Comparison of ENCODE assay signal across 8 cellular contexts in genomic region chr9:124415852-124416484, GRCh38. TPM values are rescaled to one million over a fixed set of nuclear protein-coding genes. Genes with fewer than 3 reads are reported as not detected.
DNase-seq lines count a peak whose midpoint lies in the region; ATAC-seq and TF ChIP-seq lines count a peak whose summit lies in the region.

No MANE protein-coding gene starts in this region.

- CTCF ChIA-PET in Caco-2 (lab: Charles Lee) = no interaction called here

- peaks cover 11% of the 10 kb centered on the region for H3K4me1 Mint-ChIP-seq in Caco-2 (ENCODE audit: low read depth, unreplicated experiment)
- peaks cover 16% of the 10 kb centered on the region for H3K4me1 Mint-ChIP-seq in dendritic cell treated with granulocyte-macrophage colony-stimulating factor and Interleukin-4, amounts not matched to agents 40 ng/mL and 50 ng/mL, for 4 days (ENCODE audit: low read depth)

- POLR2A ChIA-PET in Caco-2 (lab: Charles Lee) = no interaction called here

- H3K36me3 Mint-ChIP-seq in Caco-2 (ENCODE audit: insufficient read depth, unreplicated experiment) = peaks cover 49% of the 10 kb centered on the region
- H3K36me3 Mint-ChIP-seq in dendritic cell treated with granulocyte-macrophage colony-stimulating factor and Interleukin-4, amounts not matched to agents 40 ng/mL and 50 ng/mL, for 4 days (ENCODE audit: low read depth) = peaks cover 44% of the 10 kb centered on the region

- H3K4me1 ChIP-seq in Caco-2 (peaks cover 10% of the 10 kb centered on the region; the same call in 1 of the 2 replicates), neutrophil (ENCODE audit: control insufficient read depth in 1 of 2, insufficient read depth in 1 of 2, low read depth in 1 of 2, low read length in 1 of 2) (peaks cover 12 to 20% of the 10 kb centered on the region in 2 experiments)

- H3K27me3 Mint-ChIP-seq in Caco-2 (ENCODE audit: insufficient read depth, unreplicated experiment) = no peaks in the 10 kb centered on the region
- peaks cover 2% of the 10 kb centered on the region for H3K27me3 Mint-ChIP-seq in dendritic cell treated with granulocyte-macrophage colony-stimulating factor and Interleukin-4, amounts not matched to agents 40 ng/mL and 50 ng/mL, for 4 days

- no peaks in the 10 kb centered on the region for H3K9me3 Mint-ChIP-seq in Caco-2 (ENCODE audit: unreplicated experiment)
- H3K9me3 Mint-ChIP-seq in dendritic cell treated with granulocyte-macrophage colony-stimulating factor and Interleukin-4, amounts not matched to agents 40 ng/mL and 50 ng/mL, for 4 days = no peaks in the 10 kb centered on the region

- H3K4me3 ChIP-seq in Caco-2 (ENCODE audit: low read depth, low read length) (peak overlapping the region; percentile 1; the same call in 1 of the 2 replicates), LNCaP clone FGC (ENCODE audit: low read depth, low read length) (peak overlapping the region; percentile 89; the same call in 1 of the 2 replicates), neutrophil (ENCODE audit: low read depth in 1 of 2, low read length in 1 of 2) (peak overlapping the region; percentile 70 to 77)

- H3K9me3 ChIP-seq in Caco-2 (no peaks in the 10 kb centered on the region), neutrophil (no peaks in the 10 kb centered on the region)

- no peaks in the 10 kb centered on the region for H3K27me3 ChIP-seq in Caco-2 (replicated peaks; ENCODE audit: control insufficient read depth, insufficient read depth, low read length)
- no peaks in the 10 kb centered on the region for H3K27me3 ChIP-seq in neutrophil

- no peak for ATAC-seq in GM21737 (IDR thresholded peaks at IDR 0.05; ENCODE audit: unreplicated experiment)
- no peak for ATAC-seq in HG03280 (IDR thresholded peaks at IDR 0.05; ENCODE audit: unreplicated experiment)

- DNase-seq in Caco-2 = no peak
- no peak for DNase-seq in LNCaP clone FGC (ENCODE audit: low read depth)
- DNase-seq in SIG-M5 treated with dmso at 0.1 percent for 504 hours (lab: John Stamatoyannopoulos, UW; ENCODE audit: unreplicated experiment) = no peak
- no peak for DNase-seq in GDM1 (lab: John Stamatoyannopoulos, UW)

- peak overlapping the region; percentile 91 for H3K4me3 Mint-ChIP-seq in Caco-2 (ENCODE audit: unreplicated experiment)
- H3K4me3 Mint-ChIP-seq in dendritic cell treated with granulocyte-macrophage colony-stimulating factor and Interleukin-4, amounts not matched to agents 40 ng/mL and 50 ng/mL, for 4 days = peak overlapping the region; percentile 98

- no TSS peak for BruUV-seq in Caco-2 (replicated peaks; lab: Mats Ljungman, UMichigan)

- TF ChIP-seq CTCF in Caco-2 (IDR thresholded peaks at IDR 0.05; ENCODE audit: insufficient read depth in 1 of 2, low read depth in 1 of 2, low read length in 1 of 2, severe bottlenecking in 1 of 2, unreplicated experiment in 1 of 2) (no peak), LNCaP clone FGC (IDR thresholded peaks at IDR 0.05; ENCODE audit: control insufficient read depth, extremely low read depth, insufficient read depth) (no peak), neutrophil (IDR thresholded peaks at IDR 0.05) (no peak)

- H3K36me3 ChIP-seq in Caco-2 (ENCODE audit: control insufficient read depth, insufficient read depth, low read length) (peaks cover 1% of the 10 kb centered on the region; the same call in 1 of the 2 replicates), neutrophil (peaks cover 30% of the 10 kb centered on the region)

- intact Hi-C loops in Caco-2 (cut with micrococcal nuclease; ENCODE audit: unreplicated experiment) = no loop called here
- intact Hi-C loops in dendritic cell treated with granulocyte-macrophage colony-stimulating factor and Interleukin-4, amounts not matched to agents 40 ng/mL and 50 ng/mL, for 4 days (cut with micrococcal nuclease) = no loop called here

- peak overlapping the region; percentile 98 for H3K27ac Mint-ChIP-seq in Caco-2 (ENCODE audit: unreplicated experiment)
- H3K27ac Mint-ChIP-seq in dendritic cell treated with granulocyte-macrophage colony-stimulating factor and Interleukin-4, amounts not matched to agents 40 ng/mL and 50 ng/mL, for 4 days = peak overlapping the region; percentile 90

- H3K27ac ChIP-seq in neutrophil = peak overlapping the region; percentile 66

RNA-seq across cellular contexts. Expression of gene PSMB7, which starts 0.7 kb away (rescaled TPM):
- total RNA-seq in Caco-2 (2022) = 216 and 238 TPM in 2 replicates

RNA-seq across cellular contexts. Expression of gene ADGRD2, which starts 34.3 kb away (rescaled TPM):
- not detected in 2 replicates for total RNA-seq in Caco-2 (2022)

Comparison
In these comparisons a context has a peak if more than half of its experiments do, and no peak if none do; other contexts are left out.
1. H3K4me3 ChIP-seq: peak in every context shown above with its lines; median percentile 89 in LNCaP clone FGC; 74 in neutrophil; 1 in Caco-2.